22 cellular contexts compared by ENCODE assay signal in the genomic region with DNA sequence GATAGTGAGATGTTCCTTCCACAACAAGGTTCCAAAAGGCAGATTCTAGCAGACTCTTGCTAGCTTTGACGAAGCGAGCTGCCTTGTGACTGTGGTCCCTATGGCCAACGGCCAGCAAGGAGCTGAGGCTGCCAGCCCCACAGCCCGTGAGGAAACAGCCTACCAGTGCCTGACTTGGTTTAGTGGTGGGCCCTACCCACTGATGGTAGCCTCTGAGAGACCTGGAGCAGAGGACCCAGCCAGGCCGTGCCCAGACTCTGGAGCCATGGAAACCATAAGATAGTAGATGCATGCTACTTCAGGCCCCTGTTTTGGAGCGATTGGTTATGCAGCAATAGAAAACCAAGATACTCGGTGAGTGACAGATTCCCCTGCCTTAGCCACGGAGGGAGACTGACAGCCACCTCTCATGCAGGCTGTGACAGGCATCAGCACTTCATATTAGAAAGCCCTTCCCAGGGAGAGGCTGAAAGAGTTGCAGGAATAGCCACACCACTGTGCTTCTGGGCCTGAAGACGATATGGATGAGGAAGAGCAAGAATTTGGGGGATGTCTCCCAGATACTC.
"Had no signal": no experiment of that assay in that cellular context is flagged by ENCODE, and none has a peak within 500 bp of the region (broad histone marks: within the 10 kb centered on the region; RNA-seq: fewer than 3 reads in every experiment).

No MANE protein-coding gene starts in this region.

- H3K36me3 Mint-ChIP-seq: activated naive CD4-positive, alpha-beta T cell treated with anti-CD3 and anti-CD28 coated beads, Interleukin-2, amount 50 U/mL, for 72 hours; stimulated activated effector memory CD8-positive, alpha-beta T cell treated with anti-CD3 and anti-CD28 coated beads, Interleukin-12 subunit alpha, Interleukin-12 subunit beta, amount 100 ng/mL, for 72 hours had no signal

- H3K4me3 Mint-ChIP-seq: activated CD4-positive, alpha-beta memory T cell treated with anti-CD3 and anti-CD28 coated beads for 36 hours; activated T-helper 1 cell treated with anti-CD3 and anti-CD28 coated beads, Interleukin-12 subunit alpha, Interleukin-12 subunit beta, Interleukin-2, Interleukin-4 antibody, amounts not matched to agents 30 ng/mL and 10 ng/mL and 1 ng/mL, durations not matched to agents 14 hours and 24 hours and 36 hours; nephron; stimulated activated effector memory CD8-positive, alpha-beta T cell treated with anti-CD3 and anti-CD28 coated beads, Interleukin-12 subunit alpha, Interleukin-12 subunit beta, amount 100 ng/mL, for 72 hours; stimulated activated naive CD8-positive, alpha-beta T cell treated with anti-CD3 and anti-CD28 coated beads, Interleukin-15, amount 100 ng/mL, for 72 hours had no signal

- H3K9me3 Mint-ChIP-seq: activated CD4-positive, alpha-beta memory T cell treated with anti-CD3 and anti-CD28 coated beads for 36 hours; activated naive CD4-positive, alpha-beta T cell treated with anti-CD3 and anti-CD28 coated beads, Interleukin-2, amount 50 U/mL, for 72 hours; activated T-helper 1 cell treated with anti-CD3 and anti-CD28 coated beads, Interleukin-12 subunit alpha, Interleukin-12 subunit beta, Interleukin-2, Interleukin-4 antibody, amounts not matched to agents 30 ng/mL and 10 ng/mL and 1 ng/mL, durations not matched to agents 14 hours and 24 hours and 36 hours; nephron; stimulated activated effector memory CD8-positive, alpha-beta T cell treated with anti-CD3 and anti-CD28 coated beads, Interleukin-12 subunit alpha, Interleukin-12 subunit beta, amount 100 ng/mL, for 72 hours; stimulated activated naive CD8-positive, alpha-beta T cell treated with anti-CD3 and anti-CD28 coated beads, Interleukin-15, amount 100 ng/mL, for 72 hours had no signal

- H3K36me3 ChIP-seq: right atrium auricular region had no signal

- H3K27ac ChIP-seq: brain microvascular endothelial cell, esophagus muscularis mucosa, left lung, psoas muscle, right atrium auricular region, tibial artery had no signal

- H3K27ac Mint-ChIP-seq: activated CD4-positive, alpha-beta memory T cell treated with anti-CD3 and anti-CD28 coated beads for 36 hours; nephron; stimulated activated naive CD8-positive, alpha-beta T cell treated with anti-CD3 and anti-CD28 coated beads, Interleukin-15, amount 100 ng/mL, for 72 hours had no signal

- H3K27me3 ChIP-seq: brain microvascular endothelial cell, esophagus muscularis mucosa, left lung, right atrium auricular region, tibial artery had no signal

- H3K9me3 ChIP-seq: esophagus muscularis mucosa, left lung, psoas muscle, right atrium auricular region, tibial artery had no signal

- H3K4me3 ChIP-seq: esophagus muscularis mucosa, left lung, psoas muscle, right atrium auricular region, skin epidermis, tibial artery had no signal

- H3K27me3 Mint-ChIP-seq: activated CD4-positive, alpha-beta memory T cell treated with anti-CD3 and anti-CD28 coated beads for 36 hours; stimulated activated naive CD8-positive, alpha-beta T cell treated with anti-CD3 and anti-CD28 coated beads, Interleukin-15, amount 100 ng/mL, for 72 hours had no signal

- ATAC-seq: activated naive CD4-positive, alpha-beta T cell treated with anti-CD3 and anti-CD28 coated beads, Interleukin-2, amount 50 U/mL, for 72 hours; left lung; psoas muscle; stimulated activated effector memory CD8-positive, alpha-beta T cell treated with anti-CD3 and anti-CD28 coated beads, Interleukin-12 subunit alpha, Interleukin-12 subunit beta, amount 100 ng/mL, for 72 hours had no signal

- DNase-seq: activated CD4-positive, alpha-beta memory T cell treated with anti-CD3 and anti-CD28 coated beads for 36 hours; activated CD4-positive, alpha-beta T cell treated with anti-CD3 and anti-CD28 coated beads for 4 hours; activated CD4-positive, CD25-positive, alpha-beta regulatory T cell; brain microvascular endothelial cell; effector memory CD4-positive, alpha-beta T cell; glutamatergic neuron; hippocampal formation; kidney glomerular epithelial cell; left lung; midbrain; psoas muscle; stimulated activated CD4-positive, alpha-beta T cell treated with anti-CD3 and anti-CD28 coated beads, Interleukin-1b, Interleukin-23, amount 100 ng/mL, for 48 hours; stimulated activated naive CD8-positive, alpha-beta T cell treated with anti-CD3 and anti-CD28 coated beads, Interleukin-15, amount 100 ng/mL, for 72 hours; T-helper 1 cell had no signal
